Comparison of ENCODE assay signal across 8 cellular contexts in genomic region chr2:98269274-98269673, GRCh38.
DNase-seq lines count a peak whose midpoint lies in the region; ATAC-seq and TF ChIP-seq lines count a peak whose summit lies in the region.

No MANE protein-coding gene starts in this region.

- no peaks in the 10 kb centered on the region for H3K36me3 Mint-ChIP-seq in Calu3 (ENCODE audit: insufficient read depth, unreplicated experiment)

- TF ChIP-seq CTCF in Calu3 (IDR thresholded peaks at IDR 0.05; ENCODE audit: unreplicated experiment): peak; percentile 63
- peak in 5 of 6 experiments; percentile 48 to 88 (median 83) for TF ChIP-seq CTCF in Peyer's patch (IDR thresholded peaks at IDR 0.05)
- peak; percentile 69 to 73 (median 73) for TF ChIP-seq CTCF in esophagus muscularis mucosa (IDR thresholded peaks at IDR 0.05)
- TF ChIP-seq CTCF in omental fat pad (IDR thresholded peaks at IDR 0.05): no peak

- BruUV-seq in Calu3 (replicated peaks; lab: Mats Ljungman, UMichigan): no TSS peak

- H3K4me3 ChIP-seq in HAP-1 (no peak overlapping the region), Peyer's patch (no peak overlapping the region), esophagus muscularis mucosa (no peak overlapping the region)

- H3K9me3 Mint-ChIP-seq in Calu3 (ENCODE audit: low read depth, unreplicated experiment): peaks cover under 1% of the 10 kb centered on the region

- no peak for ATAC-seq in omental fat pad (ENCODE audit: low FRiP score)
- ATAC-seq in GM19351 (IDR thresholded peaks at IDR 0.05; ENCODE audit: unreplicated experiment): no peak

- no peak overlapping the region for H3K4me3 Mint-ChIP-seq in Calu3 (ENCODE audit: low read depth, unreplicated experiment)

- WGBS in esophagus muscularis mucosa: 35% methylated on average over 2 of the region's 2 CpGs

- intact Hi-C loops in Calu3 (cut with micrococcal nuclease; ENCODE audit: unreplicated experiment) (loop anchor here (2.0 kb wide), 1 partner anchor 462 kb away; no protein-coding TSS in a partner anchor), esophagus muscularis mucosa (cut with DNase I) (no loop called here)

- H3K4me1 ChIP-seq in HAP-1 (no peaks in the 10 kb centered on the region), Peyer's patch (no peaks in the 10 kb centered on the region), esophagus muscularis mucosa (peaks cover 0 to 23% (median 9%) of the 10 kb centered on the region in 4 donors)

- H3K27me3 Mint-ChIP-seq in Calu3 (ENCODE audit: unreplicated experiment): peaks cover 18% of the 10 kb centered on the region

- in situ Hi-C loops in HAP-1 (cut with MboI; ENCODE audit: low sequenced_read_pairs): no loop called here

- peaks cover 11% of the 10 kb centered on the region for H3K4me1 Mint-ChIP-seq in Calu3 (ENCODE audit: low read depth, unreplicated experiment)

- H3K36me3 ChIP-seq in HAP-1 (replicated peaks): no peaks in the 10 kb centered on the region
- H3K36me3 ChIP-seq in Peyer's patch: no peaks in the 10 kb centered on the region
- H3K36me3 ChIP-seq in esophagus muscularis mucosa: no peaks in the 10 kb centered on the region

- H3K27me3 ChIP-seq in HAP-1 (ENCODE audit: low read depth) (no peaks in the 10 kb centered on the region), Peyer's patch (no peaks in the 10 kb centered on the region), esophagus muscularis mucosa (no peaks in the 10 kb centered on the region)

- 0 out of 2 replicates have a peak, but pooled peaks cover 2% of the 10 kb centered on the region for H3K9me3 ChIP-seq in HAP-1
- peaks cover 0 to 3% (median 0%) of the 10 kb centered on the region in 4 donors for H3K9me3 ChIP-seq in Peyer's patch
- peaks cover 0 to 3% (median 0%) of the 10 kb centered on the region in 4 donors for H3K9me3 ChIP-seq in esophagus muscularis mucosa

- no peak overlapping the region for H3K27ac ChIP-seq in Peyer's patch
- no peak overlapping the region for H3K27ac ChIP-seq in esophagus muscularis mucosa (replicated peaks in 1 of 4)

- no peak for TF ChIP-seq EP300 in esophagus muscularis mucosa (IDR thresholded peaks at IDR 0.05)

- DNase-seq in Calu3: peak; percentile 60
- peak; percentile 60 to 66 for DNase-seq in HAP-1 (ENCODE audit: low spot score in 2 of 2)
- DNase-seq in Peyer's patch: no peak
- DNase-seq in esophagus muscularis mucosa (ENCODE audit: extremely low spot score): no peak
- DNase-seq in non-pigmented ciliary epithelial cell (ENCODE audit: low read depth): peak; percentile 26
- no peak for DNase-seq in inferior parietal cortex (ENCODE audit: extremely low spot score)
- no peak for DNase-seq in omental fat pad (ENCODE audit: low spot score)

- CTCF ChIA-PET in Calu3 (lab: Charles Lee): interaction anchor here (0.6 to 1.3 kb wide), 7 partner anchors 11 to 571 kb away, joined by 3 to 7 read pairs (median 3); no protein-coding TSS in a partner anchor

- H3K27ac Mint-ChIP-seq in Calu3 (ENCODE audit: unreplicated experiment): peak overlapping the region; percentile 22

- TF ChIP-seq POLR2A in Peyer's patch (IDR thresholded peaks at IDR 0.05) (no peak), esophagus muscularis mucosa (IDR thresholded peaks at IDR 0.05; ENCODE audit: low read depth) (no peak)

Comparison
In these comparisons a context has a peak if more than half of its experiments do, and no peak if none do; other contexts are left out.
1. DNase-seq: peak in Calu3 (single experiment), HAP-1 (2 of 2) and non-pigmented ciliary epithelial cell (single experiment); none in Peyer's patch (0 of 3), esophagus muscularis mucosa (single experiment), inferior parietal cortex (single experiment) and omental fat pad (single experiment).
2. CTCF ChIP-seq: peak in Calu3 (single experiment), Peyer's patch (5 of 6) and esophagus muscularis mucosa (3 of 3); none in omental fat pad (0 of 3).